In the genomic region with DNA sequence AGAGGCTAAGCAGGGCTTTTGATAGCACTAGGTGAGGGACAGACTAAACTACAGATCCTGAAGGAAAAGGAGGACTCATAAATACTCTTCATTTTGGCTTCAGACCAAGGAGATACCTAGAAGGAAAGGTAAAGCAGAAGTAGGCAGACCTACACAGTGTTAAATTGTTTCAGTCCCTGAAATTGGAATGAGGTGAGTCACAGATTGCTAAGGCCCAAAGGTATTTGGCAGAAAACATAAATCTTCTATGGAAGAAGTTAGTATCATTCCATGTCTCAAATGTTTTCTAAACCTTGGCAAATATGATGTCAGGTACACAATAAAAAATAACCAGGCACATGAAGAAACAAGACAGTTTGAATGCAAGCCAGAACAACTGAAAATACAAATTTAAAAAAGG, we compare ENCODE assay signal across 17 cellular contexts. TPM values are rescaled to one million over a fixed set of nuclear protein-coding genes. Genes with fewer than 3 reads are reported as not detected.
DNase-seq lines count a peak whose midpoint lies in the region; ATAC-seq and TF ChIP-seq lines count a peak whose summit lies in the region.
"Had no signal": no experiment of that assay in that cellular context is flagged by ENCODE, and none has a peak within 500 bp of the region (broad histone marks: within the 10 kb centered on the region; RNA-seq: fewer than 3 reads in every experiment).

No MANE protein-coding gene starts in this region.

- no peak overlapping the region for H3K27ac Mint-ChIP-seq in endothelial cell (ENCODE audit: unreplicated experiment)
- H3K27ac Mint-ChIP-seq: activated T-helper 2 cell treated with anti-CD3 and anti-CD28 coated beads, Interferon-gamma antibody, Interleukin-2, Interleukin-4, amounts not matched to agents 10 μg/mL and 5 μg/mL and 100 μg/mL, durations not matched to agents 14 hours and 24 hours and 36 hours; B cell; stimulated activated naive CD8-positive, alpha-beta T cell treated with anti-CD3 and anti-CD28 coated beads, Interleukin-15, amount 100 ng/mL, for 72 hours; WTC11 had no signal

- H3K4me3 Mint-ChIP-seq in endothelial cell (ENCODE audit: unreplicated experiment): no peak overlapping the region
- H3K4me3 Mint-ChIP-seq: B cell; naive thymus-derived CD8-positive, alpha-beta T cell; stimulated activated naive CD8-positive, alpha-beta T cell treated with anti-CD3 and anti-CD28 coated beads, Interleukin-15, amount 100 ng/mL, for 72 hours; WTC11 had no signal

- H3K27me3 ChIP-seq in Panc1 (ENCODE audit: control insufficient read depth, insufficient read depth, low read length) (no peaks in the 10 kb centered on the region), psoas muscle (ENCODE audit: insufficient read depth in 3 of 3, low read length in 2 of 3) (no peaks in the 10 kb centered on the region)
- H3K27me3 ChIP-seq: vagina had no signal

- no peaks in the 10 kb centered on the region for H3K36me3 Mint-ChIP-seq in endothelial cell (ENCODE audit: low read depth, unreplicated experiment)
- H3K36me3 Mint-ChIP-seq: WTC11 had no signal

- CTCF ChIA-PET in Panc1 (lab: Charles Lee): no interaction called here

- peak; percentile 13 for DNase-seq in GM03348 (ENCODE audit: low spot score)
- peak; percentile 27 for DNase-seq in Panc1 (ENCODE audit: low read depth, low spot score)
- DNase-seq in epithelial cell of proximal tubule (ENCODE audit: low read depth): peak; percentile 33
- peak; percentile 78 for DNase-seq in renal cortical epithelial cell (ENCODE audit: low read depth)
- DNase-seq in psoas muscle: no peak
- DNase-seq in NCI-H510A treated with DMSO at 0.1 percent for 48 hours (lab: John Stamatoyannopoulos, UW): no peak
- DNase-seq in mucosa of gallbladder (ENCODE audit: low spot score): no peak
- DNase-seq in endothelial cell (ENCODE audit: low spot score): no peak
- DNase-seq: amniotic stem cell; naive thymus-derived CD8-positive, alpha-beta T cell; NCI-H2029 treated with DMSO at 0.1 percent for 48 hours; NCI-H526; stimulated activated naive CD8-positive, alpha-beta T cell treated with anti-CD3 and anti-CD28 coated beads, Interleukin-15, amount 100 ng/mL, for 72 hours had no signal

- TF ChIP-seq CTCF in Panc1 (IDR thresholded peaks at IDR 0.05): no peak
- no peak for TF ChIP-seq CTCF in epithelial cell of proximal tubule (conservative IDR thresholded peaks at IDR 0.05; ENCODE audit: low read depth, low read length)
- TF ChIP-seq CTCF in psoas muscle (IDR thresholded peaks at IDR 0.05): no peak
- no peak for TF ChIP-seq CTCF in endothelial cell (IDR thresholded peaks at IDR 0.05; ENCODE audit: unreplicated experiment)

- intact Hi-C loops in Panc1 (cut with micrococcal nuclease; ENCODE audit: unreplicated experiment) (no loop called here), psoas muscle (cut with DNase I) (no loop called here)

- no TSS peak for BruUV-seq in Panc1 (replicated peaks; lab: Mats Ljungman, UMichigan)

- POLR2A ChIA-PET in Panc1 (lab: Charles Lee): no interaction called here

- H3K9me3 ChIP-seq in Panc1 (ENCODE audit: control insufficient read depth, insufficient read depth, low read depth, low read length): no peaks in the 10 kb centered on the region
- H3K9me3 ChIP-seq in psoas muscle: no peaks in the 10 kb centered on the region
- H3K9me3 ChIP-seq: vagina had no signal

- no peak overlapping the region for H3K4me3 ChIP-seq in Panc1 (ENCODE audit: low read depth in 2 of 2, low read length in 2 of 2)
- H3K4me3 ChIP-seq in epithelial cell of proximal tubule (ENCODE audit: low read depth, low read length): no peak overlapping the region
- no peak overlapping the region for H3K4me3 ChIP-seq in psoas muscle
- H3K4me3 ChIP-seq: vagina had no signal

- H3K4me1 Mint-ChIP-seq in endothelial cell (ENCODE audit: unreplicated experiment): no peaks in the 10 kb centered on the region
- H3K4me1 Mint-ChIP-seq: B cell, WTC11 had no signal

- in situ Hi-C loops in Panc1 (cut with HindIII; ENCODE audit: low pct_unique_long_range_greater_than_20kb, low sequenced_read_pairs): no loop called here

- H3K36me3 ChIP-seq in Panc1 (ENCODE audit: control insufficient read depth, insufficient read depth, low read length): no peaks in the 10 kb centered on the region
- H3K36me3 ChIP-seq in psoas muscle (ENCODE audit: insufficient read depth in 1 of 2, low read depth in 1 of 2): no peaks in the 10 kb centered on the region
- H3K36me3 ChIP-seq: vagina had no signal

- no peaks in the 10 kb centered on the region for H3K27me3 Mint-ChIP-seq in endothelial cell (ENCODE audit: unreplicated experiment)
- H3K27me3 Mint-ChIP-seq: B cell; stimulated activated naive CD8-positive, alpha-beta T cell treated with anti-CD3 and anti-CD28 coated beads, Interleukin-15, amount 100 ng/mL, for 72 hours had no signal

- H3K4me1 ChIP-seq in Panc1 (ENCODE audit: control insufficient read depth, insufficient read depth, low read length) (no peaks in the 10 kb centered on the region), psoas muscle (no peaks in the 10 kb centered on the region)
- H3K4me1 ChIP-seq: vagina had no signal

- 0 out of 2 replicates have a peak, but pooled peaks have one; percentile 53 for ATAC-seq in Panc1
- ATAC-seq in psoas muscle: no peak
- ATAC-seq: naive thymus-derived CD8-positive, alpha-beta T cell; stimulated activated naive CD8-positive, alpha-beta T cell treated with anti-CD3 and anti-CD28 coated beads, Interleukin-15, amount 100 ng/mL, for 72 hours; WTC11 had no signal

- H3K27ac ChIP-seq in Panc1 (ENCODE audit: low read length) (no peak overlapping the region), psoas muscle (no peak overlapping the region)
- H3K27ac ChIP-seq: vagina had no signal

- H3K9me3 Mint-ChIP-seq in endothelial cell (ENCODE audit: unreplicated experiment): no peaks in the 10 kb centered on the region

RNA-seq across cellular contexts. Expression of a gene that starts 30.0 kb away (rescaled TPM):
- 13.6 TPM for total RNA-seq in Panc1 (2021; ENCODE audit: unreplicated experiment)
- 4.7 TPM for polyA plus RNA-seq in Panc1 (2012; ENCODE audit: insufficient read length)
- total RNA-seq in epithelial cell of proximal tubule: 5.7 and 8.1 TPM in 2 replicates
- 14.1 and 28.6 TPM in 2 replicates for total RNA-seq in renal cortical epithelial cell
- total RNA-seq in psoas muscle: 1 to 10 TPM; 5.0 to 8.0 (median 6.9) TPM
- 10 to 100 TPM in 1 of 3 donors, 1 to 10 TPM in 2; 5.5 to 18.2 (median 7.6) TPM for polyA plus RNA-seq in psoas muscle
- 11.7 TPM for total RNA-seq in mucosa of gallbladder
- 14.8 TPM for total RNA-seq in endothelial cell (ENCODE audit: unreplicated experiment)

Comparison
In these comparisons a context has a peak if more than half of its experiments do, and no peak if none do; other contexts are left out.
1. DNase-seq: peak in GM03348 (single experiment), Panc1 (single experiment), epithelial cell of proximal tubule (single experiment) and renal cortical epithelial cell (single experiment); none in psoas muscle (0 of 2), NCI-H510A treated with DMSO at 0.1 percent for 48 hours (single experiment), mucosa of gallbladder (single experiment) and endothelial cell (single experiment).